In genomic region chr5:133051547-133052316, GRCh38 we compare ENCODE assay signal across 8 cellular contexts. TPM values are rescaled to one million over a fixed set of nuclear protein-coding genes. Genes with fewer than 3 reads are reported as not detected.
DNase-seq lines count a peak whose midpoint lies in the region; FAIRE-seq and TF ChIP-seq lines count a peak whose summit lies in the region.

HSPA4 (plus strand) TSS chr5:133052013; CDS start chr5:133052251, 238 bp downstream.

- peak within 1 kb of the TSS; percentile 83 for H2AK5ac ChIP-seq in neuronal stem cell (ENCODE audit: low read depth, low read length)

- H3K27ac Mint-ChIP-seq in activated naive CD4-positive, alpha-beta T cell treated with anti-CD3 and anti-CD28 coated beads for 36 hours, result peak within 1 kb of the TSS; percentile 99

- peak within 1 kb of the TSS; percentile 99 for H3K18ac ChIP-seq in neuronal stem cell (ENCODE audit: low read length)

- peak within 1 kb of the TSS; percentile 100 for H3K27ac ChIP-seq in neuronal stem cell (replicated peaks; ENCODE audit: low read length)

- H2BK15ac ChIP-seq in neuronal stem cell (ENCODE audit: low read length), result no peak within 1 kb of the TSS

- H3K9ac ChIP-seq in neuronal stem cell (ENCODE audit: low read depth, low read length, poor library complexity), result peak within 1 kb of the TSS; percentile 99

- peak within 1 kb of the TSS; percentile 99 for H2BK5ac ChIP-seq in neuronal stem cell (ENCODE audit: low read length)

- CTCF ChIA-PET in activated naive CD4-positive, alpha-beta T cell treated with anti-CD3 and anti-CD28 coated beads for 36 hours (lab: Charles Lee), result interaction anchor here (0.5 kb wide), 1 partner anchor 20 kb away, joined by 3 read pairs; no protein-coding TSS in a partner anchor

- H3K79me1 ChIP-seq in neuronal stem cell (ENCODE audit: low read depth, low read length), result peaks cover 10% of the 10 kb centered on the region

- peak within 1 kb of the TSS; percentile 97 for H3K4me3 ChIP-seq in HFF-Myc (replicated peaks; ENCODE audit: low read depth, low read length)
- H3K4me3 ChIP-seq in neuronal stem cell (ENCODE audit: low read length in 2 of 2), result peak within 1 kb of the TSS; percentile 92 to 96

- peak; percentile 98 for DNase-seq in GM03348 (ENCODE audit: low spot score)
- DNase-seq in HFF-Myc (ENCODE audit: extremely low read depth, low read depth), result peak; percentile 98
- peak; percentile 99 for DNase-seq in NAMALWA (ENCODE audit: low spot score)
- DNase-seq in SK-N-DZ (ENCODE audit: low spot score), result peak; percentile 99
- peak; percentile 99 for DNase-seq in activated naive CD4-positive, alpha-beta T cell treated with anti-CD3 and anti-CD28 coated beads for 36 hours
- DNase-seq in frontal cortex (ENCODE audit: low spot score in 2 of 2), result peak; percentile 95 to 98
- peak; percentile 99 for DNase-seq in neuronal stem cell (ENCODE audit: low spot score)

- peak within 1 kb of the TSS; percentile 98 for H4K8ac ChIP-seq in neuronal stem cell (ENCODE audit: low read depth, low read length)

- peak within 1 kb of the TSS; percentile 98 for H3K4me3 Mint-ChIP-seq in activated naive CD4-positive, alpha-beta T cell treated with anti-CD3 and anti-CD28 coated beads for 36 hours

- H3K4me1 Mint-ChIP-seq in activated naive CD4-positive, alpha-beta T cell treated with anti-CD3 and anti-CD28 coated beads for 36 hours (ENCODE audit: low read depth), result peaks cover 42% of the 10 kb centered on the region

- peaks cover 21% of the 10 kb centered on the region for H3K36me3 Mint-ChIP-seq in activated naive CD4-positive, alpha-beta T cell treated with anti-CD3 and anti-CD28 coated beads for 36 hours (ENCODE audit: low read depth)

- H3K4ac ChIP-seq in neuronal stem cell (ENCODE audit: low read length), result peak within 1 kb of the TSS; percentile 90

- H4K91ac ChIP-seq in neuronal stem cell (ENCODE audit: low read depth, low read length, poor library complexity), result peak within 1 kb of the TSS; percentile 81

- peak within 1 kb of the TSS; percentile 79 for H3K4me2 ChIP-seq in neuronal stem cell (ENCODE audit: insufficient read depth, low read length, poor library complexity, severe bottlenecking)

- peak within 1 kb of the TSS; percentile 67 for H3K14ac ChIP-seq in neuronal stem cell (ENCODE audit: low read length)

- peak within 1 kb of the TSS; percentile 4 for H2BK120ac ChIP-seq in neuronal stem cell (ENCODE audit: low read depth, low read length)

- no peaks in the 10 kb centered on the region for H3K9me3 ChIP-seq in neuronal stem cell (replicated peaks in 1 of 2; ENCODE audit: control insufficient read depth in 2 of 2, insufficient read depth in 1 of 2, low read depth in 1 of 2, low read length in 2 of 2)

- intact Hi-C loops in activated naive CD4-positive, alpha-beta T cell treated with anti-CD3 and anti-CD28 coated beads for 36 hours (cut with micrococcal nuclease), result loop anchor here (1.0 to 10.0 kb wide), 8 partner anchors 25 to 1175 kb away; partner anchors contain the start of genes AFF4, GDF9, KIF3A and PPP2CA

- peaks cover 0 to 17% of the 10 kb centered on the region in 2 donors for H3K36me3 ChIP-seq in neuronal stem cell (replicated peaks in 1 of 2; ENCODE audit: control insufficient read depth in 2 of 2, insufficient read depth in 2 of 2, low read length in 2 of 2)

- H2AFZ ChIP-seq in neuronal stem cell (ENCODE audit: low read length), result peak within 1 kb of the TSS; percentile 83

- H3K27me3 ChIP-seq in neuronal stem cell (ENCODE audit: control insufficient read depth in 3 of 3, insufficient read depth in 3 of 3, low read depth in 1 of 3, low read length in 3 of 3), result no peaks in the 10 kb centered on the region

- H2BK12ac ChIP-seq in neuronal stem cell (ENCODE audit: low read length), result no peak within 1 kb of the TSS

- WGBS in neuronal stem cell (ENCODE audit: extremely low coverage in 2 of 2, insufficient read length in 2 of 2, insufficient replicate concordance in 1 of 2), 2 donors, result no CpG with 5 or more reads among the region's 68 CpGs

- H3K4me1 ChIP-seq in neuronal stem cell (ENCODE audit: control insufficient read depth in 2 of 2, insufficient read depth in 1 of 2, low read depth in 1 of 2, low read length in 2 of 2), result peaks cover 0 to 8% of the 10 kb centered on the region in 2 donors

- no peaks in the 10 kb centered on the region for H3K9me3 Mint-ChIP-seq in activated naive CD4-positive, alpha-beta T cell treated with anti-CD3 and anti-CD28 coated beads for 36 hours

- H3K23ac ChIP-seq in neuronal stem cell (ENCODE audit: low read depth, low read length, poor library complexity), result peak within 1 kb of the TSS; percentile 99

- TF ChIP-seq CTCF in HFF-Myc (IDR thresholded peaks at IDR 0.05; ENCODE audit: low read depth, low read length, missing control alignments) (no peak), subcutaneous adipose tissue (IDR thresholded peaks at IDR 0.05; ENCODE audit: low read depth) (no peak)

- no peak for FAIRE-seq in frontal cortex (lab: Jason Lieb, UNC)

- no peaks in the 10 kb centered on the region for H3K27me3 Mint-ChIP-seq in activated naive CD4-positive, alpha-beta T cell treated with anti-CD3 and anti-CD28 coated beads for 36 hours (ENCODE audit: low read depth)

RNA-seq across cellular contexts. Expression of gene HSPA4, which starts in this region (rescaled TPM):
- 74.6 and 87.7 TPM in 2 replicates for polyA plus RNA-seq in SK-N-DZ (2014; cell fraction: cytosol; rRNA removed)
- polyA plus RNA-seq in SK-N-DZ (2014; cell fraction: nucleus; rRNA removed), result 42.2 and 45.8 TPM in 2 replicates
- 100 to 1,000 TPM; 180 to 190 TPM for total RNA-seq in activated naive CD4-positive, alpha-beta T cell treated with anti-CD3 and anti-CD28 coated beads for 36 hours
- total RNA-seq in frontal cortex (140 TPM), subcutaneous adipose tissue (10 to 100 TPM; 34.3 to 64.2 (median 41.3) TPM)
- polyA plus RNA-seq in neuronal stem cell (2013, experiment 1 of 2), result 102 TPM
- 103 TPM for polyA plus RNA-seq in neuronal stem cell (2013, experiment 2 of 2)

Comparison
In these comparisons a context has a peak if more than half of its experiments do, and no peak if none do; other contexts are left out.
1. Peak in every context shown above with its lines: DNase-seq, H3K4me3 ChIP-seq and H3K27ac ChIP-seq.